In genomic region chr2:28408764-28409599, GRCh38 we compare ENCODE assay signal across 8 cellular contexts. TPM values are rescaled to one million over a fixed set of nuclear protein-coding genes. Genes with fewer than 3 reads are reported as not detected.
A peak's percentile ranks its signal among the peaks of the same experiment; 100 is the strongest.
DNase-seq lines count a peak whose midpoint lies in the region; ATAC-seq and TF ChIP-seq lines count a peak whose summit lies in the region.

No MANE protein-coding gene starts in this region.

- H3K4me3 ChIP-seq in colonic mucosa (no peak overlapping the region), skeletal muscle satellite cell (ENCODE audit: low read length) (no peak overlapping the region), lower leg skin (ENCODE audit: low read depth, poor library complexity, severe bottlenecking) (no peak overlapping the region)

- no peaks in the 10 kb centered on the region for H3K27me3 ChIP-seq in colonic mucosa
- no peaks in the 10 kb centered on the region for H3K27me3 ChIP-seq in skeletal muscle satellite cell (ENCODE audit: control insufficient read depth, insufficient read depth, low read length)

- H3K36me3 ChIP-seq in colonic mucosa (peaks cover 43% of the 10 kb centered on the region), skeletal muscle satellite cell (ENCODE audit: insufficient read depth, low read length) (peaks cover 96% of the 10 kb centered on the region)

- no peak overlapping the region for H3K27ac ChIP-seq in colonic mucosa

- H3K9ac ChIP-seq in colonic mucosa (ENCODE audit: low read depth in 2 of 2, low read length in 2 of 2) (no peak overlapping the region), skeletal muscle satellite cell (ENCODE audit: low read depth, low read length) (peak overlapping the region; percentile 17)

- 72 to 73% methylated on average over 26 of the region's 26 CpGs for WGBS in lower leg skin, 2 donors

- TF ChIP-seq CTCF in colonic mucosa (IDR thresholded peaks at IDR 0.05) (no peak), lower leg skin (IDR thresholded peaks at IDR 0.05) (no peak)

- no peaks in the 10 kb centered on the region for H3K9me3 ChIP-seq in colonic mucosa
- no peaks in the 10 kb centered on the region for H3K9me3 ChIP-seq in skeletal muscle satellite cell (replicated peaks; ENCODE audit: low read length)

- intact Hi-C loops in colonic mucosa (cut with DNase I): no loop called here
- intact Hi-C loops in lower leg skin (cut with DNase I; ENCODE audit: low total_unique reads): no loop called here

- H3K4me2 ChIP-seq in skeletal muscle satellite cell (ENCODE audit: low read length): no peak overlapping the region

- peaks cover 25% of the 10 kb centered on the region for H3K4me1 ChIP-seq in colonic mucosa
- H3K4me1 ChIP-seq in skeletal muscle satellite cell (ENCODE audit: control insufficient read depth, insufficient read depth, low read length): peaks cover 42% of the 10 kb centered on the region

- DNase-seq in ELR (ENCODE audit: low read depth) (peak; percentile 99), colonic mucosa (peak; percentile 50), AG20443 (ENCODE audit: low spot score) (no peak), lower leg skin (ENCODE audit: low spot score in 2 of 2) (no peak)
- DNase-seq in activated CD4-positive, alpha-beta T cell treated with anti-CD3 and anti-CD28 coated beads for 1 hour: peak; percentile 50

- no peak for TF ChIP-seq POLR2A in lower leg skin (IDR thresholded peaks at IDR 0.05)

- ATAC-seq in GM18861 (IDR thresholded peaks at IDR 0.05; ENCODE audit: unreplicated experiment): no peak
- no peak for ATAC-seq in GM21529 (IDR thresholded peaks at IDR 0.05; ENCODE audit: unreplicated experiment)

RNA-seq across cellular contexts. Expression of gene FOSL2, which starts 16.3 kb away (rescaled TPM):
- 100 to 1,000 TPM in 1 of 2 donors, 10 to 100 TPM in 1; 74.2 to 142 TPM for total RNA-seq in colonic mucosa
- 31.2 and 44.6 TPM in 2 replicates for total RNA-seq in skeletal muscle satellite cell (2012; rRNA removed)
- total RNA-seq in lower leg skin: 100 to 1,000 TPM; 189 to 423 (median 301) TPM

Comparison
In these comparisons a context has a peak if more than half of its experiments do, and no peak if none do; other contexts are left out.
1. DNase-seq: peak in ELR (single experiment), activated CD4-positive, alpha-beta T cell treated with anti-CD3 and anti-CD28 coated beads for 1 hour (single experiment) and colonic mucosa (single experiment); none in AG20443 (single experiment) and lower leg skin (0 of 2).